In genomic region chr1:178725603-178726517, GRCh38 we compare ENCODE assay signal across 8 cellular contexts. TPM values are rescaled to one million over a fixed set of nuclear protein-coding genes. Genes with fewer than 3 reads are reported as not detected.
DNase-seq lines count a peak whose midpoint lies in the region; ATAC-seq, FAIRE-seq and TF ChIP-seq lines count a peak whose summit lies in the region.

No MANE protein-coding gene starts in this region.

- peaks cover 21% of the 10 kb centered on the region for H3K4me1 ChIP-seq in A549
- H3K4me1 ChIP-seq in colonic mucosa, result no peaks in the 10 kb centered on the region

- peaks cover 20% of the 10 kb centered on the region for H3K4me1 Mint-ChIP-seq in activated CD4-positive, alpha-beta T cell treated with anti-CD3 and anti-CD28 coated beads for 36 hours

- 2% methylated on average over 23 of the region's 76 CpGs for WGBS in A549 (ENCODE audit: missing lambda C conversion rate)

- H3K36me3 ChIP-seq in colonic mucosa (no peaks in the 10 kb centered on the region), kidney epithelial cell (ENCODE audit: control insufficient read depth, insufficient read depth, low read length) (no peaks in the 10 kb centered on the region)

- peak overlapping the region; percentile 82 to 90 for H3K27ac ChIP-seq in A549
- H3K27ac ChIP-seq in colonic mucosa, result peak overlapping the region; percentile 95

- H3K9ac ChIP-seq in colonic mucosa (ENCODE audit: low read depth in 2 of 2, low read length in 2 of 2), result peak overlapping the region; percentile 82 to 98

- peak; percentile 36 for FAIRE-seq in A549 (lab: Jason Lieb, UNC)

- peak overlapping the region; percentile 99 for H3K4me2 ChIP-seq in A549

- H3K36me3 Mint-ChIP-seq in activated CD4-positive, alpha-beta T cell treated with anti-CD3 and anti-CD28 coated beads for 36 hours (ENCODE audit: low read depth), result no peaks in the 10 kb centered on the region

- H3K9me3 Mint-ChIP-seq in activated CD4-positive, alpha-beta T cell treated with anti-CD3 and anti-CD28 coated beads for 36 hours (ENCODE audit: low read depth), result no peaks in the 10 kb centered on the region

- TF ChIP-seq EP300 in A549 (IDR thresholded peaks at IDR 0.05), result no peak

- CTCF ChIA-PET in A549 (lab: Yijun Ruan, JAX), result interaction anchor here (0.6 to 1.6 kb wide), 10 partner anchors 9 to 730 kb away, joined by 3 to 9 read pairs (median 4); no protein-coding TSS in a partner anchor
- CTCF ChIA-PET in activated CD4-positive, alpha-beta T cell treated with anti-CD3 and anti-CD28 coated beads for 36 hours (lab: Charles Lee), result interaction anchor here (0.5 to 1.3 kb wide), 5 partner anchors 10 to 1236 kb away, joined by 3 to 5 read pairs (median 3); no protein-coding TSS in a partner anchor

- intact Hi-C loops in activated CD4-positive, alpha-beta T cell treated with anti-CD3 and anti-CD28 coated beads for 36 hours (cut with DNase I, micrococcal nuclease), result loop anchor here (1.0 to 5.0 kb wide), 6 partner anchors 184 to 1226 kb away; partner anchors contain the start of genes CEP350 (in 1 of the 2), FAM20B (in 1 of the 2) and TOR1AIP1 (in 1 of the 2)
- intact Hi-C loops in colonic mucosa (cut with DNase I), result no loop called here

- H3K27ac Mint-ChIP-seq in activated CD4-positive, alpha-beta T cell treated with anti-CD3 and anti-CD28 coated beads for 36 hours, result peak overlapping the region; percentile 64

- TF ChIP-seq CTCF in A549 (IDR thresholded peaks at IDR 0.05) (peak; percentile 44), colonic mucosa (IDR thresholded peaks at IDR 0.05) (no peak), kidney epithelial cell (IDR thresholded peaks at IDR 0.05; ENCODE audit: insufficient read depth, low read length, poor library complexity, severe bottlenecking) (peak; percentile 9)

- H3K4me3 ChIP-seq in A549 (peak overlapping the region; percentile 90), colonic mucosa (peak overlapping the region; percentile 84), kidney epithelial cell (ENCODE audit: low read depth, low read length) (peak overlapping the region; percentile 88)

- POLR2A ChIA-PET in A549 (lab: Yijun Ruan, JAX), result interaction anchor here (0.5 to 2.3 kb wide), 6 partner anchors 13 to 427 kb away, joined by 3 to 12 read pairs (median 3); no protein-coding TSS in a partner anchor
- POLR2A ChIA-PET in activated CD4-positive, alpha-beta T cell treated with anti-CD3 and anti-CD28 coated beads for 36 hours (lab: Charles Lee), result no interaction called here

- H3K9me3 ChIP-seq in A549, result no peaks in the 10 kb centered on the region
- H3K9me3 ChIP-seq in colonic mucosa, result no peaks in the 10 kb centered on the region

- DNase-seq in A549 (ENCODE audit: low read depth in 1 of 2, low spot score in 1 of 2) (peak; percentile 79 to 95), NCI-H2196 (lab: John Stamatoyannopoulos, UW; ENCODE audit: unreplicated experiment) (peak; percentile 81), colonic mucosa (peak; percentile 91), kidney epithelial cell (ENCODE audit: low read depth) (peak; percentile 90)
- peak; percentile 73 for DNase-seq in activated CD4-positive, alpha-beta T cell treated with anti-CD3 and anti-CD28 coated beads for 36 hours
- peak; percentile 15 to 38 for DNase-seq in stimulated activated CD4-positive, alpha-beta T cell treated with anti-CD3 and anti-CD28 coated beads, Interleukin-1b, Interleukin-23, amount 100 ng/mL, for 4 hours (ENCODE audit: low read depth in 2 of 2)

- peak overlapping the region; percentile 79 for H3K4me3 Mint-ChIP-seq in activated CD4-positive, alpha-beta T cell treated with anti-CD3 and anti-CD28 coated beads for 36 hours

- TF ChIP-seq RAD21 in A549 (conservative IDR thresholded peaks at IDR 0.05 in 1 of 2, IDR thresholded peaks at IDR 0.05 in 1 of 2), result no peak

- no peaks in the 10 kb centered on the region for H3K27me3 Mint-ChIP-seq in activated CD4-positive, alpha-beta T cell treated with anti-CD3 and anti-CD28 coated beads for 36 hours

- H3K27me3 ChIP-seq in colonic mucosa (no peaks in the 10 kb centered on the region), kidney epithelial cell (ENCODE audit: control insufficient read depth, insufficient read depth, low read length) (no peaks in the 10 kb centered on the region)

- no peak for TF ChIP-seq POLR2A in A549 (IDR thresholded peaks at IDR 0.05; ENCODE audit: low read length)

- ATAC-seq in A549, result peak; percentile 85 to 91
- peak; percentile 73 for ATAC-seq in GM18858 (IDR thresholded peaks at IDR 0.05; ENCODE audit: unreplicated experiment)
- peak; percentile 61 for ATAC-seq in HG03064 (IDR thresholded peaks at IDR 0.05; ENCODE audit: low read depth, unreplicated experiment)
- peak; percentile 73 for ATAC-seq in activated CD4-positive, alpha-beta T cell treated with anti-CD3 and anti-CD28 coated beads for 36 hours

TF ChIP-seq in A549, 52 proteins besides CTCF, POLR2A, EP300 and RAD21:
- TF ChIP-seq MAX (IDR thresholded peaks at IDR 0.05), result peak; percentile 18; the same call in 1 of the 2 replicates
- no peak for TF ChIP-seq ELK1 (IDR thresholded peaks at IDR 0.05; ENCODE audit: low read depth, low read length)
- TF ChIP-seq REST (IDR thresholded peaks at IDR 0.05), result no peak
- 0 out of 3 replicates have a peak, but pooled peaks have one; percentile 36 for TF ChIP-seq BCL3 (IDR thresholded peaks at IDR 0.05)

RNA-seq across cellular contexts. Expression of gene RALGPS2, which starts 0.8 kb away (rescaled TPM):
- polyA plus RNA-seq in A549 (2011; rRNA removed) (18.6 and 23.7 TPM in 2 replicates), A549 (2017; fragmentation: RNase III; extraction: RNeasy Plus Mini Kit Qiagen cat#74134 plus additional on column Dnase treatment) (10.2 to 11.8 TPM (median 10.5 TPM) in 3 replicates)
- 2.9 and 3.7 TPM in 2 replicates for polyA plus RNA-seq in A549 (2012; cell fraction: cytosol; rRNA removed)
- polyA plus RNA-seq in A549 (2012; cell fraction: nucleus; rRNA removed), result 1.8 and 2.4 TPM in 2 replicates
- 14.1 and 15.9 TPM in 2 replicates for polyA minus RNA-seq in A549 (2011; rRNA and poly(A)+ RNA removed)
- 1 to 10 TPM; 4.8 to 5.5 TPM for total RNA-seq in activated CD4-positive, alpha-beta T cell treated with anti-CD3 and anti-CD28 coated beads for 36 hours
- total RNA-seq in colonic mucosa (10 to 100 TPM; 23.5 to 49.1 TPM), kidney epithelial cell (9.7 and 11.6 TPM in 2 replicates)

Comparison
In these comparisons a context has a peak if more than half of its experiments do, and no peak if none do; other contexts are left out.
1. Peak in every context shown above with its lines: DNase-seq, ATAC-seq, H3K4me3 ChIP-seq and H3K27ac ChIP-seq.
2. DNase-seq: peak in every context shown above with its lines; median percentile 91 in colonic mucosa; 90 in kidney epithelial cell; 87 in A549; 81 in NCI-H2196; 73 in activated CD4-positive, alpha-beta T cell treated with anti-CD3 and anti-CD28 coated beads for 36 hours; 26 in stimulated activated CD4-positive, alpha-beta T cell treated with anti-CD3 and anti-CD28 coated beads, Interleukin-1b, Interleukin-23, amount 100 ng/mL, for 4 hours.